ENCODE assay signal across 12 cellular contexts in genomic region chr2:62663443-62663842, GRCh38. TPM values are rescaled to one million over a fixed set of nuclear protein-coding genes. Genes with fewer than 3 reads are reported as not detected.
DNase-seq lines count a peak whose midpoint lies in the region; ATAC-seq and TF ChIP-seq lines count a peak whose summit lies in the region.
"Had no signal": no experiment of that assay in that cellular context is flagged by ENCODE, and none has a peak within 500 bp of the region (broad histone marks: within the 10 kb centered on the region; RNA-seq: fewer than 3 reads in every experiment).

No MANE protein-coding gene starts in this region.

- no peaks in the 10 kb centered on the region for H4K20me1 ChIP-seq in osteoblast (ENCODE audit: insufficient read depth, low read length)

- no peaks in the 10 kb centered on the region for H3K36me3 ChIP-seq in SJSA1
- H3K36me3 ChIP-seq in osteoblast (ENCODE audit: insufficient read depth, low read length) = no peaks in the 10 kb centered on the region
- H3K36me3 ChIP-seq: BE2C had no signal

- peak overlapping the region; percentile 32 for H3K4me2 ChIP-seq in osteoblast (ENCODE audit: insufficient read depth, low read length)

- H3K79me2 ChIP-seq in osteoblast (ENCODE audit: insufficient read depth, low read length) = no peaks in the 10 kb centered on the region

- no peak for TF ChIP-seq CTCF in osteoblast (IDR thresholded peaks at IDR 0.05; ENCODE audit: extremely low read depth, low read depth, low read length)

- H3K4me1 ChIP-seq in SJSA1 (replicated peaks) (peaks cover 67% of the 10 kb centered on the region), osteoblast (ENCODE audit: insufficient read depth, low read length) (peaks cover 58% of the 10 kb centered on the region)
- H3K4me1 ChIP-seq: BE2C had no signal

- no peak overlapping the region for H3K4me3 ChIP-seq in SJSA1
- H3K4me3 ChIP-seq in osteoblast (ENCODE audit: insufficient read depth, low read length) = no peak overlapping the region

- H3K9me3 ChIP-seq in SJSA1 (replicated peaks) (no peaks in the 10 kb centered on the region), osteoblast (ENCODE audit: low read depth, low read length) (no peaks in the 10 kb centered on the region)
- H3K9me3 ChIP-seq: BE2C had no signal

- H3K27ac ChIP-seq in SJSA1 (peak overlapping the region; percentile 51), osteoblast (ENCODE audit: low read depth, low read length) (peak overlapping the region; percentile 74)
- H3K27ac ChIP-seq: RWPE1 had no signal

- DNase-seq in AG08395 (ENCODE audit: low spot score) (peak; percentile 68), SJSA1 (ENCODE audit: low read depth in 1 of 2, low spot score in 2 of 2) (peak in 1 of 2 experiments; percentile 80), fibroblast of the conjunctiva (ENCODE audit: low read depth) (peak; percentile 94), osteoblast (ENCODE audit: insufficient read length, low spot score, missing footprints) (no peak), SW480 (ENCODE audit: low spot score) (no peak)
- no peak for DNase-seq in activated T-cell treated with anti-CD3 and anti-CD28 coated beads, Interleukin-2, amount 50 U/mL, for 48 hours
- DNase-seq in stimulated activated naive CD8-positive, alpha-beta T cell treated with anti-CD3 and anti-CD28 coated beads, Interleukin-15, Interleukin-2, amounts not matched to agents 100 U/mL and 50 U/mL, for 24 hours = no peak
- DNase-seq: BE2C, dermis blood vessel endothelial cell, NCI-H2227 treated with DMSO at 0.1 percent for 48 hours had no signal

- H2AFZ ChIP-seq in osteoblast (ENCODE audit: low read length) = no peak overlapping the region

- TF ChIP-seq POLR2A in GM18505 (IDR thresholded peaks at IDR 0.05; ENCODE audit: borderline replicate concordance, extremely low read depth, insufficient read depth, insufficient read length) = no peak

- no peaks in the 10 kb centered on the region for H3K27me3 ChIP-seq in SJSA1 (replicated peaks)
- no peaks in the 10 kb centered on the region for H3K27me3 ChIP-seq in osteoblast (ENCODE audit: insufficient read depth, low read length)
- H3K27me3 ChIP-seq: BE2C had no signal

- ATAC-seq in GM18505 (IDR thresholded peaks at IDR 0.05; ENCODE audit: unreplicated experiment) = no peak
- no peak for ATAC-seq in stimulated activated naive CD8-positive, alpha-beta T cell treated with anti-CD3 and anti-CD28 coated beads, Interleukin-15, Interleukin-2, amounts not matched to agents 100 U/mL and 50 U/mL, for 24 hours

RNA-seq across cellular contexts. Expression of gene EHBP1, which starts 42.1 kb away (rescaled TPM):
- total RNA-seq in SJSA1 (2014; rRNA removed; shearing (Covaris generic)) = 60.1 and 66.1 TPM in 2 replicates
- total RNA-seq in osteoblast = 81.0 and 96.3 TPM in 2 replicates

Comparison
In these comparisons a context has a peak if more than half of its experiments do, and no peak if none do; other contexts are left out.
1. DNase-seq: peak in AG08395 (single experiment) and fibroblast of the conjunctiva (single experiment); none in osteoblast (single experiment), activated T-cell treated with anti-CD3 and anti-CD28 coated beads, Interleukin-2, amount 50 U/mL, for 48 hours (0 of 2), SW480 (single experiment) and stimulated activated naive CD8-positive, alpha-beta T cell treated with anti-CD3 and anti-CD28 coated beads, Interleukin-15, Interleukin-2, amounts not matched to agents 100 U/mL and 50 U/mL, for 24 hours (single experiment).